10 cellular contexts compared by ENCODE assay signal in genomic region chr11:44456544-44457270, GRCh38.
DNase-seq lines count a peak whose midpoint lies in the region; ATAC-seq and TF ChIP-seq lines count a peak whose summit lies in the region.
"Had no signal": no experiment of that assay in that cellular context is flagged by ENCODE, and none has a peak within 500 bp of the region (broad histone marks: within the 10 kb centered on the region; RNA-seq: fewer than 3 reads in every experiment).

No MANE protein-coding gene starts in this region.

- H2AFZ ChIP-seq in mammary epithelial cell (ENCODE audit: low read depth, low read length), result no peak overlapping the region
- H2AFZ ChIP-seq in PC-3 (ENCODE audit: low read length), result no peak overlapping the region

- peak; percentile 48 for TF ChIP-seq CTCF in mammary epithelial cell (conservative IDR thresholded peaks at IDR 0.05 in 1 of 2, IDR thresholded peaks at IDR 0.05 in 1 of 2; ENCODE audit: extremely low read depth in 1 of 2, insufficient read depth in 1 of 2, low read depth in 1 of 2, low read length in 2 of 2)
- TF ChIP-seq CTCF in breast epithelium (IDR thresholded peaks at IDR 0.05), result no peak
- peak; percentile 63 for TF ChIP-seq CTCF in PC-3 (conservative IDR thresholded peaks at IDR 0.05; ENCODE audit: low read depth, low read length)
- TF ChIP-seq CTCF in fibroblast of the aortic adventitia (IDR thresholded peaks at IDR 0.05; ENCODE audit: insufficient read depth, low read length), result peak; percentile 20
- TF ChIP-seq CTCF in thyroid gland (IDR thresholded peaks at IDR 0.05), result peak in 4 of 6 experiments; percentile 7 to 38 (median 34)
- TF ChIP-seq CTCF in colonic mucosa (IDR thresholded peaks at IDR 0.05), result no peak

- peak; percentile 63 for ATAC-seq in PC-3

- no peaks in the 10 kb centered on the region for H3K9me3 ChIP-seq in mammary epithelial cell (replicated peaks; ENCODE audit: insufficient read depth, low read length)
- H3K9me3 ChIP-seq in breast epithelium, result peaks cover 7 to 8% of the 10 kb centered on the region in 2 donors
- no peaks in the 10 kb centered on the region for H3K9me3 ChIP-seq in PC-3 (ENCODE audit: low read length)
- no peaks in the 10 kb centered on the region for H3K9me3 ChIP-seq in thyroid gland
- H3K9me3 ChIP-seq in colonic mucosa, result no peaks in the 10 kb centered on the region

- TF ChIP-seq POLR2A in breast epithelium (IDR thresholded peaks at IDR 0.05) (no peak), thyroid gland (IDR thresholded peaks at IDR 0.05) (no peak)

- H3K79me2 ChIP-seq in mammary epithelial cell (ENCODE audit: insufficient read depth, low read length) (no peaks in the 10 kb centered on the region), PC-3 (ENCODE audit: low read length) (no peaks in the 10 kb centered on the region)

- H3K4me2 ChIP-seq in mammary epithelial cell (ENCODE audit: insufficient read depth, low read depth, low read length) (no peak overlapping the region), PC-3 (ENCODE audit: low read length) (no peak overlapping the region)

- no peaks in the 10 kb centered on the region for H3K4me1 ChIP-seq in mammary epithelial cell (ENCODE audit: insufficient read depth, low read length)
- no peaks in the 10 kb centered on the region for H3K4me1 ChIP-seq in breast epithelium
- H3K4me1 ChIP-seq in PC-3 (ENCODE audit: insufficient read depth, low read length), result no peaks in the 10 kb centered on the region
- no peaks in the 10 kb centered on the region for H3K4me1 ChIP-seq in thyroid gland
- H3K4me1 ChIP-seq in colonic mucosa, result no peaks in the 10 kb centered on the region

- dilution Hi-C loops in mammary epithelial cell (cut with HindIII; ENCODE audit: low sequenced_read_pairs), result no loop called here

- intact Hi-C loops in mammary epithelial cell (cut with micrococcal nuclease), result no loop called here
- intact Hi-C loops in breast epithelium (cut with DNase I; ENCODE audit: low total_unique reads), result no loop called here
- intact Hi-C loops in PC-3 (cut with micrococcal nuclease), result no loop called here
- intact Hi-C loops in thyroid gland (cut with DNase I), result no loop called here
- intact Hi-C loops in colonic mucosa (cut with DNase I), result no loop called here

- POLR2A ChIA-PET in PC-3 (lab: Charles Lee; ENCODE audit: unreplicated experiment), result no interaction called here

- H3K27me3 ChIP-seq in mammary epithelial cell (ENCODE audit: insufficient read depth, low read length) (no peaks in the 10 kb centered on the region), breast epithelium (no peaks in the 10 kb centered on the region), PC-3 (ENCODE audit: low read length) (no peaks in the 10 kb centered on the region), thyroid gland (no peaks in the 10 kb centered on the region), colonic mucosa (no peaks in the 10 kb centered on the region)

- H3K9ac ChIP-seq in mammary epithelial cell (ENCODE audit: insufficient read depth, low read length) (no peak overlapping the region), PC-3 (ENCODE audit: low read length) (no peak overlapping the region), colonic mucosa (ENCODE audit: low read depth in 2 of 2, low read length in 2 of 2) (no peak overlapping the region)

- DNase-seq in mammary epithelial cell (no peak), breast epithelium (ENCODE audit: low spot score in 2 of 2) (no peak), PC-3 (peak; percentile 24), fibroblast of the aortic adventitia (ENCODE audit: low read depth) (no peak), thyroid gland (peak; percentile 13 to 40), NCI-H1436 treated with DMSO at 0.1 percent for 48 hours (lab: John Stamatoyannopoulos, UW) (no peak), nucleus accumbens (lab: John Stamatoyannopoulos, UW) (no peak), colonic mucosa (no peak)
- DNase-seq: activated CD4-positive, alpha-beta T cell treated with anti-CD3 and anti-CD28 coated beads, Interleukin-2, amount 50 U/mL, for 48 hours; NCI-H2227 treated with DMSO at 0.1 percent for 48 hours had no signal

- H3K4me3 ChIP-seq in mammary epithelial cell (replicated peaks in 1 of 3; ENCODE audit: insufficient read depth in 1 of 3, low read depth in 2 of 3, low read length in 3 of 3) (no peak overlapping the region), breast epithelium (no peak overlapping the region), PC-3 (ENCODE audit: low read length) (no peak overlapping the region), fibroblast of the aortic adventitia (ENCODE audit: low read depth, low read length) (no peak overlapping the region), thyroid gland (replicated peaks in 1 of 3) (no peak overlapping the region), colonic mucosa (no peak overlapping the region)

- BruUV-seq in mammary epithelial cell (replicated peaks; lab: Mats Ljungman, UMichigan) (no TSS peak), PC-3 (replicated peaks; lab: Mats Ljungman, UMichigan) (no TSS peak)

- H3K27ac ChIP-seq in mammary epithelial cell (ENCODE audit: insufficient read depth, low read depth, low read length) (no peak overlapping the region), breast epithelium (no peak overlapping the region), PC-3 (ENCODE audit: low read length) (no peak overlapping the region), thyroid gland (no peak overlapping the region), colonic mucosa (no peak overlapping the region)

- H4K20me1 ChIP-seq in mammary epithelial cell (ENCODE audit: insufficient read depth, low read length) (no peaks in the 10 kb centered on the region), PC-3 (ENCODE audit: low read length) (no peaks in the 10 kb centered on the region)

- CTCF ChIA-PET in mammary epithelial cell (lab: Charles Lee; ENCODE audit: low non-redundant PET) (no interaction called here), PC-3 (lab: Charles Lee) (no interaction called here)

- 65% methylated on average over 10 of the region's 10 CpGs for WGBS in mammary epithelial cell (ENCODE audit: low coverage, missing lambda C conversion rate)
- WGBS in thyroid gland, 2 donors, result 51 to 73% methylated on average over 3 to 9 of the region's 10 CpGs

- H3F3A ChIP-seq in PC-3 (ENCODE audit: low read length, unreplicated experiment), result no peaks in the 10 kb centered on the region

- no peaks in the 10 kb centered on the region for H3K9me2 ChIP-seq in PC-3 (replicated peaks; ENCODE audit: low read length)

- H3K36me3 ChIP-seq in mammary epithelial cell (ENCODE audit: insufficient read depth, low read length), result no peaks in the 10 kb centered on the region
- H3K36me3 ChIP-seq in breast epithelium, result no peaks in the 10 kb centered on the region
- no peaks in the 10 kb centered on the region for H3K36me3 ChIP-seq in PC-3 (ENCODE audit: low read depth, low read length)
- H3K36me3 ChIP-seq in thyroid gland, result no peaks in the 10 kb centered on the region
- no peaks in the 10 kb centered on the region for H3K36me3 ChIP-seq in colonic mucosa

- in situ Hi-C loops in mammary epithelial cell (cut with MboI; ENCODE audit: low sequenced_read_pairs in 2 of 2), result no loop called here

Comparison
In these comparisons a context has a peak if more than half of its experiments do, and no peak if none do; other contexts are left out.
1. CTCF ChIP-seq: peak in mammary epithelial cell (2 of 2), PC-3 (single experiment), fibroblast of the aortic adventitia (single experiment) and thyroid gland (4 of 6); none in breast epithelium (0 of 3) and colonic mucosa (single experiment).
2. DNase-seq: peak in PC-3 (single experiment) and thyroid gland (2 of 2); none in mammary epithelial cell (single experiment), breast epithelium (0 of 2), fibroblast of the aortic adventitia (single experiment), NCI-H1436 treated with DMSO at 0.1 percent for 48 hours (single experiment), nucleus accumbens (0 of 56) and colonic mucosa (single experiment).